Comparison of ENCODE assay signal across 17 cellular contexts in the genomic region with DNA sequence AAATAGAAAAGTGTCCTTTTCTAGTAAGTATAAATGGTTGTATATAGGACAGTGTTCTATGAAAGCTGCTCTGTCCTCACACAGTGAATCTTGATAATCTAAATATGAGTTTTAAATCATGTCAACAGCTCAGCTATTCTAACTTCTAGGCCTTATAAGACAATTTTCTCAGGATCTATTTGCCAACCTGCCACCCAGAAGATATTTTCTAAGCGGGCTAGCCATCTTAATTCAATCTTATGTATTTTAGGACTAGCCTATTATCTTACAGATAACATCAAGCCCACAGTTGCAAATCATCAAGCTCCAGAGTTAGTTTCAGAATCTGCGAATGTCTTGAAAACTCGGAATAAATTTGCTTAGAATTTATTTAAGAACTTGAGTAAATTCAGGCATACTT. TPM values are rescaled to one million over a fixed set of nuclear protein-coding genes. Genes with fewer than 3 reads are reported as not detected.
DNase-seq lines count a peak whose midpoint lies in the region; ATAC-seq, FAIRE-seq and TF ChIP-seq lines count a peak whose summit lies in the region.
"Had no signal": no experiment of that assay in that cellular context is flagged by ENCODE, and none has a peak within 500 bp of the region (broad histone marks: within the 10 kb centered on the region; RNA-seq: fewer than 3 reads in every experiment).

No MANE protein-coding gene starts in this region.

- H3K36me3 Mint-ChIP-seq in brain (peaks cover 3% of the 10 kb centered on the region), neural crest cell (ENCODE audit: low read depth) (no peaks in the 10 kb centered on the region)

- no peak overlapping the region for H3K27ac ChIP-seq in esophagus muscularis mucosa (replicated peaks in 1 of 4)
- H3K27ac ChIP-seq in heart right ventricle, result no peak overlapping the region
- H3K27ac ChIP-seq: foreskin keratinocyte had no signal

- CTCF ChIA-PET in AG04449 (lab: Yijun Ruan, JAX), result interaction anchor here (1.2 to 5.1 kb wide), 9 partner anchors 7 to 355 kb away, joined by 3 to 46 read pairs (median 4); no protein-coding TSS in a partner anchor

- FAIRE-seq in GM19239 (lab: Jason Lieb, UNC) (peak; percentile 18), D721Med (lab: Jason Lieb, UNC) (no peak)
- FAIRE-seq: endometrium had no signal

- H3K4me1 ChIP-seq in esophagus muscularis mucosa (peaks cover 15 to 55% (median 36%) of the 10 kb centered on the region in 4 donors), heart right ventricle (peaks cover 0 to 44% (median 20%) of the 10 kb centered on the region in 9 donors)
- H3K4me1 ChIP-seq: foreskin keratinocyte had no signal

- POLR2A ChIA-PET in AG04449 (lab: Yijun Ruan, JAX), result interaction anchor here (0.7 to 1.0 kb wide), 3 partner anchors 16 to 289 kb away, joined by 3 to 4 read pairs (median 3); no protein-coding TSS in a partner anchor

- no peak for TF ChIP-seq POLR2A in esophagus muscularis mucosa (IDR thresholded peaks at IDR 0.05; ENCODE audit: low read depth)

- intact Hi-C loops in esophagus muscularis mucosa (cut with DNase I) (no loop called here), heart right ventricle (cut with DNase I) (no loop called here)

- no peak for TF ChIP-seq CTCF in AG04449 (IDR thresholded peaks at IDR 0.05; ENCODE audit: insufficient read depth, low read length, missing control alignments)
- TF ChIP-seq CTCF in brain (conservative IDR thresholded peaks at IDR 0.05), result no peak
- no peak for TF ChIP-seq CTCF in neural crest cell (conservative IDR thresholded peaks at IDR 0.05)
- TF ChIP-seq CTCF in D721Med (IDR thresholded peaks at IDR 0.05; ENCODE audit: insufficient read depth, missing control alignments), result no peak
- TF ChIP-seq CTCF in esophagus muscularis mucosa (IDR thresholded peaks at IDR 0.05), result no peak
- TF ChIP-seq CTCF in heart right ventricle (IDR thresholded peaks at IDR 0.05), result no peak

- H3K36me3 ChIP-seq in esophagus muscularis mucosa (no peaks in the 10 kb centered on the region), heart right ventricle (no peaks in the 10 kb centered on the region)

- H3K27me3 Mint-ChIP-seq in brain, result no peaks in the 10 kb centered on the region
- H3K27me3 Mint-ChIP-seq in neural crest cell (ENCODE audit: low read depth), result peaks cover 30% of the 10 kb centered on the region

- H3K27me3 ChIP-seq in esophagus muscularis mucosa (peaks cover 19 to 100% (median 98%) of the 10 kb centered on the region in 4 donors), heart right ventricle (peaks cover 61 to 100% (median 100%) of the 10 kb centered on the region in 7 donors)

- H3K9me3 Mint-ChIP-seq in brain, result peaks cover 0 to 5% (median 0%) of the 10 kb centered on the region in 5 experiments
- no peaks in the 10 kb centered on the region for H3K9me3 Mint-ChIP-seq in neural crest cell

- no peaks in the 10 kb centered on the region for H3K9me3 ChIP-seq in esophagus muscularis mucosa
- H3K9me3 ChIP-seq in heart right ventricle, result no peaks in the 10 kb centered on the region

- H3K4me1 Mint-ChIP-seq in brain (peaks cover 25% of the 10 kb centered on the region), neural crest cell (peaks cover 15% of the 10 kb centered on the region)

- peak overlapping the region in 2 of 5 experiments; percentile 82 to 91 for H3K27ac Mint-ChIP-seq in brain
- no peak overlapping the region for H3K27ac Mint-ChIP-seq in neural crest cell (ENCODE audit: unreplicated experiment)
- H3K27ac Mint-ChIP-seq: activated B cell treated with CpG ODN at 0.5 μM for 24 hours had no signal

- 23% methylated on average over 3 of the region's 3 CpGs for WGBS in esophagus muscularis mucosa
- 9 to 17% methylated on average over 3 of the region's 3 CpGs for WGBS in heart right ventricle, 2 donors

- peak overlapping the region in 3 of 5 experiments; percentile 38 to 87 (median 77) for H3K4me3 Mint-ChIP-seq in brain
- peak overlapping the region; percentile 44 for H3K4me3 Mint-ChIP-seq in neural crest cell
- H3K4me3 Mint-ChIP-seq: activated B cell treated with CpG ODN at 0.5 μM for 24 hours had no signal

- ATAC-seq in heart right ventricle, result no peak
- ATAC-seq: foreskin keratinocyte, left ventricle myocardium superior, Panc1 had no signal

- peak overlapping the region; percentile 83 for H3K4me3 ChIP-seq in AG04449 (ENCODE audit: low read depth, low read length)
- H3K4me3 ChIP-seq in esophagus muscularis mucosa, result no peak overlapping the region
- H3K4me3 ChIP-seq in heart right ventricle, result no peak overlapping the region

- no peak for TF ChIP-seq EP300 in esophagus muscularis mucosa (IDR thresholded peaks at IDR 0.05)

- no peak for DNase-seq in AG04449 (ENCODE audit: low read depth, low spot score)
- DNase-seq in GM19239 (ENCODE audit: insufficient read length, low spot score), result no peak
- no peak for DNase-seq in neural crest cell (ENCODE audit: low read depth, low spot score)
- DNase-seq in D721Med (ENCODE audit: insufficient read length, low spot score), result no peak
- DNase-seq in activated gamma-delta T cell (lab: John Stamatoyannopoulos, UW), result no peak
- DNase-seq in esophagus muscularis mucosa (ENCODE audit: extremely low spot score), result no peak
- no peak for DNase-seq in heart right ventricle
- DNase-seq: activated B cell treated with CpG ODN at 0.5 μM for 24 hours; activated effector memory CD4-positive, alpha-beta T cell treated with Interleukin-2 at 50 U/mL for 16 hours; foreskin keratinocyte; left ventricle myocardium superior; NCI-H1930; substantia nigra had no signal

RNA-seq across cellular contexts. Expression of a gene that starts 2.3 kb away (rescaled TPM):
- polyA plus RNA-seq in brain (ENCODE audit: insufficient read depth, low read depth, low replicate concordance), result not detected
- 0.55 and 0.58 TPM in 2 replicates for total RNA-seq in neural crest cell
- not detected for total RNA-seq in esophagus muscularis mucosa
- total RNA-seq in heart right ventricle, result not detected
- polyA plus RNA-seq in heart right ventricle, result not detected
- total RNA-seq: activated B cell treated with CpG ODN at 0.5 μM for 24 hours, cerebellum, foreskin keratinocyte, left ventricle myocardium superior had no signal
- polyA plus RNA-seq: foreskin keratinocyte had no signal
